Comparison of ENCODE assay signal across 17 cellular contexts in the genomic region with DNA sequence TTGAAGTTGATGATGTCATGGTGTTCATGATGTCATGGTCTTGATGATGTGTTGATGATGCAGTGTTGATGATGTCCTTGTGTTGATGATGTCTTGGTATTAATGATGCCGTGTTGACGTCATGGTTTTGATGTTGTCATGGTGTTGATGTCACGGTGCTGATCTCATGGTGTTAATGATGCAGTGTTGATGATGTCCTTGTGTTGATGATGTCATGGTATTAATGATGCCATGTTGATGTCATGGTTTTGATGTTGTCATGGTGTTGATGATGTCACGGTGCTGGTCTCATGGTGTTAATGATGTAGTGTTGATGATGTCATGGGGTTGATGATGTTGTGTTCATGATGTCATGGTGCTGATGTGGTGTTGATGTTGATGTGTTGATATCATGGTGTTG. TPM values are rescaled to one million over a fixed set of nuclear protein-coding genes. Genes with fewer than 3 reads are reported as not detected.
DNase-seq lines count a peak whose midpoint lies in the region; ATAC-seq and TF ChIP-seq lines count a peak whose summit lies in the region.
"Had no signal": no experiment of that assay in that cellular context is flagged by ENCODE, and none has a peak within 500 bp of the region (broad histone marks: within the 10 kb centered on the region; RNA-seq: fewer than 3 reads in every experiment).

No MANE protein-coding gene starts in this region.

- H3K23ac ChIP-seq in mesenchymal stem cell (ENCODE audit: low read length in 2 of 2): no peak overlapping the region

- ATAC-seq in GM21619 (IDR thresholded peaks at IDR 0.05; ENCODE audit: unreplicated experiment) (no peak), GM18505 (IDR thresholded peaks at IDR 0.05; ENCODE audit: unreplicated experiment) (no peak), WTC11 (no peak)

- peak; percentile 21 for DNase-seq in activated naive CD4-positive, alpha-beta T cell treated with anti-CD3 and anti-CD28 coated beads for 36 hours
- DNase-seq in activated naive CD4-positive, alpha-beta T cell treated with anti-CD3 and anti-CD28 coated beads, Interleukin-2, amount 10 ng/mL, durations not matched to agents 7 days and 5 days: no peak
- DNase-seq in LoVo (ENCODE audit: low spot score) (peak; percentile 5), astrocyte of the hippocampus (ENCODE audit: low read depth, low spot score) (peak; percentile 14), mesenchymal stem cell (peak; percentile 43), WTC11 (ENCODE audit: low spot score) (no peak)
- DNase-seq: central memory CD4-positive, alpha-beta T cell; naive B cell; NCI-H1105; NCI-H526; SHP77 treated with DMSO at 0.1 percent for 48 hours had no signal

- H3K14ac ChIP-seq in mesenchymal stem cell (ENCODE audit: low read length in 2 of 2): no peak overlapping the region

- H3K4me2 ChIP-seq in mesenchymal stem cell (ENCODE audit: low read length, poor library complexity, severe bottlenecking): no peak overlapping the region
- H3K4me2 ChIP-seq: BLaER1 treated with 17β-estradiol and CSF1 and Interleukin-3, amounts not matched to agents 10 nM and 100 nM had no signal

- no peak overlapping the region for H2BK5ac ChIP-seq in mesenchymal stem cell (ENCODE audit: low read depth, low read length, poor library complexity, severe bottlenecking)

- peaks cover 0 to 23% of the 10 kb centered on the region in 2 experiments for H3K27me3 ChIP-seq in mesenchymal stem cell (ENCODE audit: control insufficient read depth in 1 of 2, insufficient read depth in 1 of 2, low read length in 2 of 2)

- H2BK12ac ChIP-seq in mesenchymal stem cell (ENCODE audit: low read length in 2 of 2): no peak overlapping the region

- no peaks in the 10 kb centered on the region for H3K9me3 Mint-ChIP-seq in activated naive CD4-positive, alpha-beta T cell treated with anti-CD3 and anti-CD28 coated beads for 36 hours
- no peaks in the 10 kb centered on the region for H3K9me3 Mint-ChIP-seq in activated naive CD4-positive, alpha-beta T cell treated with anti-CD3 and anti-CD28 coated beads, Interleukin-2, amount 10 ng/mL, durations not matched to agents 7 days and 5 days
- no peaks in the 10 kb centered on the region for H3K9me3 Mint-ChIP-seq in WTC11
- H3K9me3 Mint-ChIP-seq: activated T-cell treated with anti-CD3 and anti-CD28 coated beads, Interleukin-2, amount 50 U/mL, for 72 hours; naive B cell had no signal

- H4K8ac ChIP-seq in mesenchymal stem cell (ENCODE audit: low read length): no peak overlapping the region

- no peaks in the 10 kb centered on the region for H3K9me3 ChIP-seq in mesenchymal stem cell (ENCODE audit: control insufficient read depth, low read length)
- H3K9me3 ChIP-seq: esophagus muscularis mucosa had no signal

- peaks cover 0 to 4% of the 10 kb centered on the region in 2 experiments for H3K36me3 ChIP-seq in mesenchymal stem cell (ENCODE audit: control insufficient read depth in 1 of 2, insufficient read depth in 2 of 2, low read depth in 1 of 2, low read length in 2 of 2)
- H3K36me3 ChIP-seq: BLaER1 treated with 17β-estradiol and CSF1 and Interleukin-3, amounts not matched to agents 10 nM and 100 nM; esophagus muscularis mucosa had no signal

- H2BK120ac ChIP-seq in mesenchymal stem cell (ENCODE audit: low read depth, low read length): no peak overlapping the region

- H3K27me3 Mint-ChIP-seq in activated naive CD4-positive, alpha-beta T cell treated with anti-CD3 and anti-CD28 coated beads for 36 hours (ENCODE audit: low read depth): peaks cover 8% of the 10 kb centered on the region
- peaks cover 21% of the 10 kb centered on the region for H3K27me3 Mint-ChIP-seq in activated naive CD4-positive, alpha-beta T cell treated with anti-CD3 and anti-CD28 coated beads, Interleukin-2, amount 10 ng/mL, durations not matched to agents 7 days and 5 days
- no peaks in the 10 kb centered on the region for H3K27me3 Mint-ChIP-seq in WTC11 (ENCODE audit: low read depth)

- no peak overlapping the region for H3K4me3 Mint-ChIP-seq in activated naive CD4-positive, alpha-beta T cell treated with anti-CD3 and anti-CD28 coated beads for 36 hours
- no peak overlapping the region for H3K4me3 Mint-ChIP-seq in activated naive CD4-positive, alpha-beta T cell treated with anti-CD3 and anti-CD28 coated beads, Interleukin-2, amount 10 ng/mL, durations not matched to agents 7 days and 5 days
- no peak overlapping the region for H3K4me3 Mint-ChIP-seq in WTC11
- H3K4me3 Mint-ChIP-seq: activated T-cell treated with anti-CD3 and anti-CD28 coated beads, Interleukin-2, amount 50 U/mL, for 72 hours; naive B cell had no signal

- CTCF ChIA-PET in activated naive CD4-positive, alpha-beta T cell treated with anti-CD3 and anti-CD28 coated beads for 36 hours (lab: Charles Lee): interaction anchor here (1.2 kb wide), 1 partner anchor 54 kb away, joined by 4 read pairs; no protein-coding TSS in a partner anchor
- CTCF ChIA-PET in activated naive CD4-positive, alpha-beta T cell treated with anti-CD3 and anti-CD28 coated beads, Interleukin-2, amount 10 ng/mL, durations not matched to agents 7 days and 5 days (lab: Charles Lee): no interaction called here
- CTCF ChIA-PET in WTC11 (lab: Charles Lee): no interaction called here

- no peak for TF ChIP-seq CTCF in WTC11 (IDR thresholded peaks at IDR 0.05)

- H3K27ac ChIP-seq in mesenchymal stem cell (ENCODE audit: low read length, poor library complexity, severe bottlenecking): no peak overlapping the region
- H3K27ac ChIP-seq: BLaER1 treated with 17β-estradiol and CSF1 and Interleukin-3, amounts not matched to agents 10 nM and 100 nM; esophagus muscularis mucosa had no signal

- H2AK5ac ChIP-seq in mesenchymal stem cell (ENCODE audit: low read length, severe bottlenecking): no peak overlapping the region

- no peak for TF ChIP-seq POLR2A in GM18505 (IDR thresholded peaks at IDR 0.05; ENCODE audit: borderline replicate concordance, extremely low read depth, insufficient read depth, insufficient read length)

- H3K79me1 ChIP-seq in mesenchymal stem cell (replicated peaks; ENCODE audit: low read length, poor library complexity, severe bottlenecking): no peaks in the 10 kb centered on the region

- 97% methylated on average over 4 of the region's 4 CpGs for WGBS in mesenchymal stem cell

- H2AFZ ChIP-seq in mesenchymal stem cell (ENCODE audit: low read depth, low read length): no peak overlapping the region

- no peak overlapping the region for H3K4me3 ChIP-seq in mesenchymal stem cell (ENCODE audit: insufficient read depth in 1 of 2, low read depth in 1 of 2, low read length in 2 of 2)
- H3K4me3 ChIP-seq: BLaER1 treated with 17β-estradiol and CSF1 and Interleukin-3, amounts not matched to agents 10 nM and 100 nM; esophagus muscularis mucosa had no signal

- peaks cover 3% of the 10 kb centered on the region for H3K4me1 ChIP-seq in mesenchymal stem cell (ENCODE audit: control insufficient read depth, insufficient read depth, low read depth, low read length)

- no peak overlapping the region for H3K27ac Mint-ChIP-seq in activated naive CD4-positive, alpha-beta T cell treated with anti-CD3 and anti-CD28 coated beads for 36 hours
- H3K27ac Mint-ChIP-seq in activated naive CD4-positive, alpha-beta T cell treated with anti-CD3 and anti-CD28 coated beads, Interleukin-2, amount 10 ng/mL, durations not matched to agents 7 days and 5 days: no peak overlapping the region
- H3K27ac Mint-ChIP-seq in WTC11: no peak overlapping the region
- H3K27ac Mint-ChIP-seq: activated T-cell treated with anti-CD3 and anti-CD28 coated beads, Interleukin-2, amount 50 U/mL, for 72 hours; naive B cell had no signal

- H3K9ac ChIP-seq in mesenchymal stem cell (ENCODE audit: low read length): no peak overlapping the region
- H3K9ac ChIP-seq: BLaER1 treated with 17β-estradiol and CSF1 and Interleukin-3, amounts not matched to agents 10 nM and 100 nM had no signal

- no peak overlapping the region for H3K4ac ChIP-seq in mesenchymal stem cell (ENCODE audit: low read depth in 1 of 2, low read length in 2 of 2)

- no peak overlapping the region for H3K18ac ChIP-seq in mesenchymal stem cell (ENCODE audit: low read depth in 1 of 2, low read length in 2 of 2)

- POLR2A ChIA-PET in WTC11 (lab: Charles Lee): no interaction called here

- no peak overlapping the region for H2BK15ac ChIP-seq in mesenchymal stem cell (ENCODE audit: low read depth, poor library complexity, severe bottlenecking)

- intact Hi-C loops in activated naive CD4-positive, alpha-beta T cell treated with anti-CD3 and anti-CD28 coated beads for 36 hours (cut with micrococcal nuclease): loop anchor here (5.0 kb wide), 2 partner anchors 108 to 368 kb away; a partner anchor contains a TSS

- no peak overlapping the region for H4K91ac ChIP-seq in mesenchymal stem cell (ENCODE audit: low read length)

- no peaks in the 10 kb centered on the region for H3K36me3 Mint-ChIP-seq in activated naive CD4-positive, alpha-beta T cell treated with anti-CD3 and anti-CD28 coated beads for 36 hours (ENCODE audit: low read depth)
- no peaks in the 10 kb centered on the region for H3K36me3 Mint-ChIP-seq in activated naive CD4-positive, alpha-beta T cell treated with anti-CD3 and anti-CD28 coated beads, Interleukin-2, amount 10 ng/mL, durations not matched to agents 7 days and 5 days
- no peaks in the 10 kb centered on the region for H3K36me3 Mint-ChIP-seq in WTC11
- H3K36me3 Mint-ChIP-seq: naive B cell had no signal

- no peaks in the 10 kb centered on the region for H3K4me1 Mint-ChIP-seq in activated naive CD4-positive, alpha-beta T cell treated with anti-CD3 and anti-CD28 coated beads for 36 hours (ENCODE audit: low read depth)
- H3K4me1 Mint-ChIP-seq in activated naive CD4-positive, alpha-beta T cell treated with anti-CD3 and anti-CD28 coated beads, Interleukin-2, amount 10 ng/mL, durations not matched to agents 7 days and 5 days: peaks cover 17% of the 10 kb centered on the region
- H3K4me1 Mint-ChIP-seq in WTC11: no peaks in the 10 kb centered on the region

TF ChIP-seq in WTC11, 78 proteins besides CTCF, POLR2A, EP300 and RAD21 (continues in another document):
- TF ChIP-seq ZNF423 (CRISPR knock-in tag; IDR thresholded peaks at IDR 0.05) (no peak), TCF7 (CRISPR knock-in tag; IDR thresholded peaks at IDR 0.05; ENCODE audit: low read depth) (no peak), GRHL2 (CRISPR knock-in tag; IDR thresholded peaks at IDR 0.05; ENCODE audit: insufficient replicate concordance, severe bottlenecking) (no peak), IRF2 (CRISPR knock-in tag; IDR thresholded peaks at IDR 0.05; ENCODE audit: borderline replicate concordance, low read depth) (no peak), SMAD4 (CRISPR knock-in tag; IDR thresholded peaks at IDR 0.05) (no peak)

RNA-seq across cellular contexts. Expression of a gene that starts 48.0 kb away (rescaled TPM):
- not detected for total RNA-seq in activated naive CD4-positive, alpha-beta T cell treated with anti-CD3 and anti-CD28 coated beads for 36 hours
- 0.06 TPM for polyA plus RNA-seq in mesenchymal stem cell (2013, experiment 1 of 2)
- polyA plus RNA-seq in mesenchymal stem cell (2013, experiment 2 of 2): 0.04 TPM
- 1.3 to 2.6 TPM (median 1.5 TPM) in 3 replicates for total RNA-seq in WTC11 (2021)
- total RNA-seq: subcutaneous adipose tissue had no signal

Comparison
In these comparisons a context has a peak if more than half of its experiments do, and no peak if none do; other contexts are left out.
1. DNase-seq: peak in activated naive CD4-positive, alpha-beta T cell treated with anti-CD3 and anti-CD28 coated beads for 36 hours (single experiment), LoVo (single experiment), astrocyte of the hippocampus (single experiment) and mesenchymal stem cell (single experiment); none in activated naive CD4-positive, alpha-beta T cell treated with anti-CD3 and anti-CD28 coated beads, Interleukin-2, amount 10 ng/mL, durations not matched to agents 7 days and 5 days (single experiment) and WTC11 (single experiment).